ENCODE assay signal across 1 cellular context in genomic region chr6:125956506-125957390, GRCh38.
TF ChIP-seq lines count a peak whose summit lies in the region.

Gene HINT3 (plus strand): TSS chr6:125956770. CDS start chr6:125956978, 208 bp downstream.

TF ChIP-seq in HepG2, 621 proteins besides CTCF, POLR2A, EP300 and RAD21 (continued from another document and continues in another):
- no peak for TF ChIP-seq CSRNP2 (CRISPR knock-in tag; conservative IDR thresholded peaks at IDR 0.05; ENCODE audit: low read depth)
- no peak for TF ChIP-seq ZNF841 (CRISPR knock-in tag; IDR thresholded peaks at IDR 0.05; ENCODE audit: borderline replicate concordance)
- peak; percentile 66; the same call in 1 of the 2 replicates for TF ChIP-seq AKAP8 (CRISPR knock-in tag; IDR thresholded peaks at IDR 0.05)
- peak; percentile 72; the same call in 1 of the 2 replicates for TF ChIP-seq ZNF773 (CRISPR knock-in tag; IDR thresholded peaks at IDR 0.05; ENCODE audit: borderline replicate concordance)
- 0 out of 2 replicates have a peak, but pooled peaks have one; percentile 30 for TF ChIP-seq MEIS1 (CRISPR knock-in tag; IDR thresholded peaks at IDR 0.05; ENCODE audit: borderline replicate concordance)
- peak; percentile 97 for TF ChIP-seq TARDBP (CRISPR knock-in tag; IDR thresholded peaks at IDR 0.05)
- peak; percentile 80; the same call in 1 of the 2 replicates for TF ChIP-seq JUND (CRISPR knock-in tag; IDR thresholded peaks at IDR 0.05)
- peak; percentile 92 for TF ChIP-seq FOXK1 (CRISPR knock-in tag; IDR thresholded peaks at IDR 0.05; ENCODE audit: borderline replicate concordance, low read depth)
- TF ChIP-seq ZBTB40 (IDR thresholded peaks at IDR 0.05), result no peak
- peak; percentile 95 for TF ChIP-seq ZBTB40 (CRISPR knock-in tag; IDR thresholded peaks at IDR 0.05)
- TF ChIP-seq CREBL2 (CRISPR knock-in tag; IDR thresholded peaks at IDR 0.05; ENCODE audit: borderline replicate concordance), result peak; percentile 96; the same call in 1 of the 2 replicates
- peak; percentile 53 for TF ChIP-seq ZNF629 (CRISPR knock-in tag; conservative IDR thresholded peaks at IDR 0.05)
- peak; percentile 99 for TF ChIP-seq ZNF337 (CRISPR knock-in tag; IDR thresholded peaks at IDR 0.05; ENCODE audit: borderline replicate concordance, low read depth)
- TF ChIP-seq ZNF790 (CRISPR knock-in tag; IDR thresholded peaks at IDR 0.05; ENCODE audit: borderline replicate concordance), result 0 out of 2 replicates have a peak, but pooled peaks have one; percentile 79
- TF ChIP-seq IRX3 (CRISPR knock-in tag; IDR thresholded peaks at IDR 0.05; ENCODE audit: borderline replicate concordance, low read depth), result peak; percentile 96
- TF ChIP-seq SP2 (CRISPR knock-in tag; IDR thresholded peaks at IDR 0.05), result peak; percentile 66
- TF ChIP-seq JARID2 (CRISPR knock-in tag; IDR thresholded peaks at IDR 0.05; ENCODE audit: insufficient replicate concordance), result peak; percentile 87
- TF ChIP-seq ZNF646 (CRISPR knock-in tag; IDR thresholded peaks at IDR 0.05), result no peak
- peak; percentile 98 for TF ChIP-seq ZNF451 (CRISPR knock-in tag; IDR thresholded peaks at IDR 0.05)
- peak; percentile 60; the same call in 1 of the 2 replicates for TF ChIP-seq HMG20B (CRISPR knock-in tag; conservative IDR thresholded peaks at IDR 0.05)
- peak; percentile 94; the same call in 1 of the 2 replicates for TF ChIP-seq ZNF276 (CRISPR knock-in tag; IDR thresholded peaks at IDR 0.05; ENCODE audit: low read depth)
- peak; percentile 99 for TF ChIP-seq ZFX (CRISPR knock-in tag; IDR thresholded peaks at IDR 0.05; ENCODE audit: low read depth)
- no peak for TF ChIP-seq TFAP4 (IDR thresholded peaks at IDR 0.05; ENCODE audit: borderline replicate concordance, low read depth)
- peak; percentile 89 for TF ChIP-seq MYC (CRISPR knock-in tag; IDR thresholded peaks at IDR 0.05; ENCODE audit: borderline replicate concordance)
- TF ChIP-seq HDAC2 (CRISPR knock-in tag; IDR thresholded peaks at IDR 0.05), result peak; percentile 97
- TF ChIP-seq SRF (IDR thresholded peaks at IDR 0.05; ENCODE audit: low read depth, low read length), result peak; percentile 48; the same call in 1 of the 2 replicates
- no peak for TF ChIP-seq ZNF737 (CRISPR knock-in tag; IDR thresholded peaks at IDR 0.05; ENCODE audit: borderline replicate concordance)
- peak; percentile 98 for TF ChIP-seq POGK (CRISPR knock-in tag; conservative IDR thresholded peaks at IDR 0.05)
- peak; percentile 48; the same call in 1 of the 2 replicates for TF ChIP-seq ZBTB14 (CRISPR knock-in tag; IDR thresholded peaks at IDR 0.05)
- TF ChIP-seq ZNF225 (CRISPR knock-in tag; IDR thresholded peaks at IDR 0.05), result peak; percentile 98
- no peak for TF ChIP-seq CHCHD3 (CRISPR knock-in tag; IDR thresholded peaks at IDR 0.05)
